29 cellular contexts compared by ENCODE assay signal in genomic region chr3:134672571-134672970, GRCh38. TPM values are rescaled to one million over a fixed set of nuclear protein-coding genes. Genes with fewer than 3 reads are reported as not detected.
"Had no signal": no experiment of that assay in that cellular context is flagged by ENCODE, and none has a peak within 500 bp of the region (broad histone marks: within the 10 kb centered on the region; RNA-seq: fewer than 3 reads in every experiment).

No MANE protein-coding gene starts in this region.

- H3K27ac ChIP-seq: neural progenitor cell, ovary, parathyroid adenoma, psoas muscle, right lobe of liver, sigmoid colon, stomach, thoracic aorta, thyroid gland, tibial nerve, upper lobe of left lung, vagina had no signal

- H3K9ac ChIP-seq: neural progenitor cell, parathyroid adenoma had no signal

- H3K36me3 ChIP-seq: neural progenitor cell, ovary, right lobe of liver, sigmoid colon, stomach, thoracic aorta, thyroid gland, tibial nerve, upper lobe of left lung, vagina had no signal

- H3K36me3 Mint-ChIP-seq: natural killer cell, neural progenitor cell had no signal

- H3K4me3 Mint-ChIP-seq: natural killer cell; nephron; neural progenitor cell; stimulated activated naive B cell treated with anti-CD40 and anti-IgM and Interleukin-4, amounts not matched to agents 10 μg/mL and 1 μg/mL and 100 μg/mL, for 72 hours; stimulated activated naive CD8-positive, alpha-beta T cell treated with anti-CD3 and anti-CD28 coated beads, Interleukin-15, Interleukin-2, amounts not matched to agents 100 ng/mL and 50 ng/mL, for 24 hours had no signal

- H3K27me3 Mint-ChIP-seq: stimulated activated naive CD8-positive, alpha-beta T cell treated with anti-CD3 and anti-CD28 coated beads, Interleukin-15, Interleukin-2, amounts not matched to agents 100 ng/mL and 50 ng/mL, for 24 hours had no signal

- H3K79me2 ChIP-seq: parathyroid adenoma had no signal

- H3K4me2 ChIP-seq: neural progenitor cell had no signal

- H2AFZ ChIP-seq: neural progenitor cell, parathyroid adenoma had no signal

- H3K27ac Mint-ChIP-seq: natural killer cell; nephron; neural progenitor cell; progenitor cell of endocrine pancreas; stimulated activated naive B cell treated with anti-CD40 and anti-IgM and Interleukin-4, amounts not matched to agents 10 μg/mL and 1 μg/mL and 100 μg/mL, for 72 hours; stimulated activated naive CD8-positive, alpha-beta T cell treated with anti-CD3 and anti-CD28 coated beads, Interleukin-15, Interleukin-2, amounts not matched to agents 100 ng/mL and 50 ng/mL, for 24 hours had no signal

- H3K4me1 Mint-ChIP-seq: natural killer cell; neural progenitor cell; stimulated activated naive B cell treated with anti-CD40 and anti-IgM and Interleukin-4, amounts not matched to agents 10 μg/mL and 1 μg/mL and 100 μg/mL, for 72 hours had no signal

- FAIRE-seq: small intestine, urothelium cell line had no signal

- H3K4me3 ChIP-seq: neural progenitor cell, ovary, psoas muscle, right lobe of liver, sigmoid colon, stomach, thoracic aorta, thyroid gland, tibial nerve, upper lobe of left lung, vagina had no signal

- H3K9me3 ChIP-seq: right lobe of liver, sigmoid colon, thyroid gland, vagina had no signal

- DNase-seq: natural killer cell; occipital lobe; ovary; posterior cingulate gyrus; psoas muscle; right cardiac atrium; right lobe of liver; sigmoid colon; small intestine; stimulated activated CD4-positive, alpha-beta T cell treated with anti-CD3 and anti-CD28 coated beads, Interleukin-15, amount 100 ng/mL, for 24 hours; stimulated activated CD4-positive, alpha-beta T cell treated with anti-CD3 and anti-CD28 coated beads, Interleukin-4, amount 100 ng/mL, for 1 hour; stimulated activated CD4-positive, alpha-beta T cell treated with anti-CD3 and anti-CD28 coated beads, Interleukin-4, amount 100 ng/mL, for 4 hours; stimulated activated CD8-positive, alpha-beta memory T cell treated with anti-CD3 and anti-CD28 coated beads, Interleukin-4, amount 100 ng/mL, for 48 hours; stimulated activated naive B cell treated with anti-CD40 and anti-IgM and Interleukin-4, amounts not matched to agents 10 μg/mL and 1 μg/mL and 100 μg/mL, for 72 hours; stimulated activated naive CD4-positive, alpha-beta T cell treated with Interleukin-2 at 50 U/mL for 16 hours; stomach; thyroid gland; trophoblast cell; upper lobe of left lung had no signal

- H3K4me1 ChIP-seq: neural progenitor cell, parathyroid adenoma, psoas muscle, right lobe of liver, sigmoid colon, tibial nerve, upper lobe of left lung, vagina had no signal

- H3K27me3 ChIP-seq: ovary, right lobe of liver, sigmoid colon, stomach, thyroid gland, tibial nerve, upper lobe of left lung, vagina had no signal

RNA-seq across cellular contexts. Expression of gene KY, which starts 21.7 kb away (rescaled TPM):
- total RNA-seq: progenitor cell of endocrine pancreas, right lobe of liver, subcutaneous adipose tissue had no signal
